Comparison of ENCODE assay signal across 1 cellular context in the genomic region with DNA sequence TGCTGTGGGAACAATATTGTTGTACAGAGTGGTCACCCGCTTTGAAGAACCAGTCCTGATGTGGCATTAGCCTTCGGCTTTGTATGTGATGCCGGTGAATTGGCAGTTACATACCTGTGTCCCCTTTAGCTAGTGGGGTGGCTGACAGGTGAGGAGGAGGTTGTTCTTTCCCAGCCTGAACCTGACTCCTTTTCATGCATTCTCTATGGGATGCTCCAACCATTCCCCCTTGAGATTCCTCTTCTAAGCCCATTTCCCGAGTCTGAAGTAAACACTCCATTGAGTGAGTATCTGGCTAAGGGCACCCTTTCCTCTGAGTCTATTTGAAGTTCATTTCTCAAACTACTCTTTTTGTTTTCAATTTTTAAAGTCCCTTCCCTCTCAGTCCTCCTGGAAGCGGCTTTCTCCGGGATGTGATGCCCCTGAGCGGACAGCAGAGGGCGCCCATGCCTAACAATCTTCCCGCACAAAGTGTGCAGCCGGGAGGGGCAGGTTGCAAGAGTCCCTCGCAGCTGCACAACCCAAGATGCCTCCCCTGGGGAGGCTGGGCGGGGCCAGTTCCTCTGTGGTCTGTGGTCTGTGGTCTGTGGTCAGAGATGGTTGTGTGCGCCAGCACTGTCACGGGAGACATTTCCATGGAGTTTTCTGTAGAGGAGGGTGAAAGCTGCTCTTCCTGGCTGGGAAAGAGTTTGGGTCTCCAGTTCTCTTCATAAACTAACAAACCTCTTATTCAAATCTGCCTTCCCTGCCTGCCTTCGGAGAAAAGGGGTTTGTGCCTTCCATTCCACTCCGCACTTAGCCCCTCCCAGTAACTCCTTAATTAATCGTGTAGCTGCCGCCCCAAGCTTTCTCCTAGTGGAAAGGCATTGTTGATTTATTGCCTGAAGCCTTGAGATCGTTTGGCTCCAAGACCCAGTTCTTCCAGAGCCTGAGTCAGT.
A peak's percentile ranks its signal among the peaks of the same experiment; 100 is the strongest.
TF ChIP-seq lines count a peak whose summit lies in the region.

No MANE protein-coding gene starts in this region.

TF ChIP-seq in K562, 482 proteins besides CTCF, POLR2A, EP300 and RAD21 (continues in another document):
- TF ChIP-seq, protein P1, sequence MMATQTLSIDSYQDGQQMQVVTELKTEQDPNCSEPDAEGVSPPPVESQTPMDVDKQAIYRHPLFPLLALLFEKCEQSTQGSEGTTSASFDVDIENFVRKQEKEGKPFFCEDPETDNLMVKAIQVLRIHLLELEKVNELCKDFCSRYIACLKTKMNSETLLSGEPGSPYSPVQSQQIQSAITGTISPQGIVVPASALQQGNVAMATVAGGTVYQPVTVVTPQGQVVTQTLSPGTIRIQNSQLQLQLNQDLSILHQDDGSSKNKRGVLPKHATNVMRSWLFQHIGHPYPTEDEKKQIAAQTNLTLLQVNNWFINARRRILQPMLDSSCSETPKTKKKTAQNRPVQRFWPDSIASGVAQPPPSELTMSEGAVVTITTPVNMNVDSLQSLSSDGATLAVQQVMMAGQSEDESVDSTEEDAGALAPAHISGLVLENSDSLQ (IDR thresholded peaks at IDR 0.05) = peak; percentile 71; the same call in 1 of the 2 replicates
- TF ChIP-seq NCOR1 (IDR thresholded peaks at IDR 0.05) (peak; percentile 7; the same call in 1 of the 2 replicates), SIN3B (IDR thresholded peaks at IDR 0.05; ENCODE audit: low read depth) (no peak), MTA3 (IDR thresholded peaks at IDR 0.05; ENCODE audit: borderline replicate concordance) (peak; percentile 40; the same call in 1 of the 2 replicates), ATF1 (CRISPR knock-in tag; IDR thresholded peaks at IDR 0.05) (no peak), ATF1 (tag; IDR thresholded peaks at IDR 0.05) (peak; percentile 29; the same call in 1 of the 2 replicates), ZNF24 (IDR thresholded peaks at IDR 0.05) (peak; percentile 24; the same call in 1 of the 2 replicates), CEBPG (CRISPR knock-in tag; IDR thresholded peaks at IDR 0.05) (peak; percentile 32; the same call in 1 of the 2 replicates), CEBPG (tag; conservative IDR thresholded peaks at IDR 0.05 in 1 of 2, IDR thresholded peaks at IDR 0.05 in 1 of 2) (no peak), ZNF764 (CRISPR knock-in tag; IDR thresholded peaks at IDR 0.05; ENCODE audit: low read depth) (peak; percentile 92), SMAD4 (CRISPR knock-in tag; conservative IDR thresholded peaks at IDR 0.05) (peak; percentile 44; the same call in 1 of the 2 replicates), ZBED1 (IDR thresholded peaks at IDR 0.05) (no peak), ETV5 (CRISPR knock-in tag; IDR thresholded peaks at IDR 0.05; ENCODE audit: low read depth) (peak; percentile 33; the same call in 1 of the 2 replicates), STAG1 (CRISPR knock-in tag; IDR thresholded peaks at IDR 0.05; ENCODE audit: borderline replicate concordance) (peak; percentile 56; the same call in 1 of the 2 replicates), RB1 (IDR thresholded peaks at IDR 0.05; ENCODE audit: low read depth) (peak; percentile 93), DNMT1 (IDR thresholded peaks at IDR 0.05) (no peak), ZNF143 (CRISPR knock-in tag; IDR thresholded peaks at IDR 0.05) (no peak), SP1 (CRISPR knock-in tag; IDR thresholded peaks at IDR 0.05) (peak; percentile 79), ZNF197 (CRISPR knock-in tag; IDR thresholded peaks at IDR 0.05; ENCODE audit: low read depth) (0 out of 2 replicates have a peak, but pooled peaks have one; percentile 38), TCF3 (CRISPR knock-in tag; IDR thresholded peaks at IDR 0.05) (peak; percentile 67), MAFK (IDR thresholded peaks at IDR 0.05; ENCODE audit: low read length) (no peak)
- TF ChIP-seq, protein P2, sequence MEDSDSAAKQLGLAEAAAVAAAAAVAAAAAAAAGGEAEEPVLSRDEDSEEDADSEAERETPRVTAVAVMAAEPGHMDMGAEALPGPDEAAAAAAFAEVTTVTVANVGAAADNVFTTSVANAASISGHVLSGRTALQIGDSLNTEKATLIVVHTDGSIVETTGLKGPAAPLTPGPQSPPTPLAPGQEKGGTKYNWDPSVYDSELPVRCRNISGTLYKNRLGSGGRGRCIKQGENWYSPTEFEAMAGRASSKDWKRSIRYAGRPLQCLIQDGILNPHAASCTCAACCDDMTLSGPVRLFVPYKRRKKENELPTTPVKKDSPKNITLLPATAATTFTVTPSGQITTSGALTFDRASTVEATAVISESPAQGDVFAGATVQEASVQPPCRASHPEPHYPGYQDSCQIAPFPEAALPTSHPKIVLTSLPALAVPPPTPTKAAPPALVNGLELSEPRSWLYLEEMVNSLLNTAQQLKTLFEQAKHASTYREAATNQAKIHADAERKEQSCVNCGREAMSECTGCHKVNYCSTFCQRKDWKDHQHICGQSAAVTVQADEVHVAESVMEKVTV (CRISPR knock-in tag; IDR thresholded peaks at IDR 0.05) = peak; percentile 95
- TF ChIP-seq, protein P3, sequence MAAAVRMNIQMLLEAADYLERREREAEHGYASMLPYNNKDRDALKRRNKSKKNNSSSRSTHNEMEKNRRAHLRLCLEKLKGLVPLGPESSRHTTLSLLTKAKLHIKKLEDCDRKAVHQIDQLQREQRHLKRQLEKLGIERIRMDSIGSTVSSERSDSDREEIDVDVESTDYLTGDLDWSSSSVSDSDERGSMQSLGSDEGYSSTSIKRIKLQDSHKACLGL (CRISPR knock-in tag; IDR thresholded peaks at IDR 0.05; ENCODE audit: borderline replicate concordance, poor library complexity, severe bottlenecking) = no peak
- TF ChIP-seq, protein P4, sequence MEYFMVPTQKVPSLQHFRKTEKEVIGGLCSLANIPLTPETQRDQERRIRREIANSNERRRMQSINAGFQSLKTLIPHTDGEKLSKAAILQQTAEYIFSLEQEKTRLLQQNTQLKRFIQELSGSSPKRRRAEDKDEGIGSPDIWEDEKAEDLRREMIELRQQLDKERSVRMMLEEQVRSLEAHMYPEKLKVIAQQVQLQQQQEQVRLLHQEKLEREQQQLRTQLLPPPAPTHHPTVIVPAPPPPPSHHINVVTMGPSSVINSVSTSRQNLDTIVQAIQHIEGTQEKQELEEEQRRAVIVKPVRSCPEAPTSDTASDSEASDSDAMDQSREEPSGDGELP (CRISPR knock-in tag; IDR thresholded peaks at IDR 0.05; ENCODE audit: borderline replicate concordance) = peak; percentile 93
- TF ChIP-seq, protein P5, sequence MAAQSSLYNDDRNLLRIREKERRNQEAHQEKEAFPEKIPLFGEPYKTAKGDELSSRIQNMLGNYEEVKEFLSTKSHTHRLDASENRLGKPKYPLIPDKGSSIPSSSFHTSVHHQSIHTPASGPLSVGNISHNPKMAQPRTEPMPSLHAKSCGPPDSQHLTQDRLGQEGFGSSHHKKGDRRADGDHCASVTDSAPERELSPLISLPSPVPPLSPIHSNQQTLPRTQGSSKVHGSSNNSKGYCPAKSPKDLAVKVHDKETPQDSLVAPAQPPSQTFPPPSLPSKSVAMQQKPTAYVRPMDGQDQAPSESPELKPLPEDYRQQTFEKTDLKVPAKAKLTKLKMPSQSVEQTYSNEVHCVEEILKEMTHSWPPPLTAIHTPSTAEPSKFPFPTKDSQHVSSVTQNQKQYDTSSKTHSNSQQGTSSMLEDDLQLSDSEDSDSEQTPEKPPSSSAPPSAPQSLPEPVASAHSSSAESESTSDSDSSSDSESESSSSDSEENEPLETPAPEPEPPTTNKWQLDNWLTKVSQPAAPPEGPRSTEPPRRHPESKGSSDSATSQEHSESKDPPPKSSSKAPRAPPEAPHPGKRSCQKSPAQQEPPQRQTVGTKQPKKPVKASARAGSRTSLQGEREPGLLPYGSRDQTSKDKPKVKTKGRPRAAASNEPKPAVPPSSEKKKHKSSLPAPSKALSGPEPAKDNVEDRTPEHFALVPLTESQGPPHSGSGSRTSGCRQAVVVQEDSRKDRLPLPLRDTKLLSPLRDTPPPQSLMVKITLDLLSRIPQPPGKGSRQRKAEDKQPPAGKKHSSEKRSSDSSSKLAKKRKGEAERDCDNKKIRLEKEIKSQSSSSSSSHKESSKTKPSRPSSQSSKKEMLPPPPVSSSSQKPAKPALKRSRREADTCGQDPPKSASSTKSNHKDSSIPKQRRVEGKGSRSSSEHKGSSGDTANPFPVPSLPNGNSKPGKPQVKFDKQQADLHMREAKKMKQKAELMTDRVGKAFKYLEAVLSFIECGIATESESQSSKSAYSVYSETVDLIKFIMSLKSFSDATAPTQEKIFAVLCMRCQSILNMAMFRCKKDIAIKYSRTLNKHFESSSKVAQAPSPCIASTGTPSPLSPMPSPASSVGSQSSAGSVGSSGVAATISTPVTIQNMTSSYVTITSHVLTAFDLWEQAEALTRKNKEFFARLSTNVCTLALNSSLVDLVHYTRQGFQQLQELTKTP (IDR thresholded peaks at IDR 0.05; ENCODE audit: low read depth in 1 of 2, partially characterized antibody in 2 of 2) = no peak
- TF ChIP-seq, protein P6, sequence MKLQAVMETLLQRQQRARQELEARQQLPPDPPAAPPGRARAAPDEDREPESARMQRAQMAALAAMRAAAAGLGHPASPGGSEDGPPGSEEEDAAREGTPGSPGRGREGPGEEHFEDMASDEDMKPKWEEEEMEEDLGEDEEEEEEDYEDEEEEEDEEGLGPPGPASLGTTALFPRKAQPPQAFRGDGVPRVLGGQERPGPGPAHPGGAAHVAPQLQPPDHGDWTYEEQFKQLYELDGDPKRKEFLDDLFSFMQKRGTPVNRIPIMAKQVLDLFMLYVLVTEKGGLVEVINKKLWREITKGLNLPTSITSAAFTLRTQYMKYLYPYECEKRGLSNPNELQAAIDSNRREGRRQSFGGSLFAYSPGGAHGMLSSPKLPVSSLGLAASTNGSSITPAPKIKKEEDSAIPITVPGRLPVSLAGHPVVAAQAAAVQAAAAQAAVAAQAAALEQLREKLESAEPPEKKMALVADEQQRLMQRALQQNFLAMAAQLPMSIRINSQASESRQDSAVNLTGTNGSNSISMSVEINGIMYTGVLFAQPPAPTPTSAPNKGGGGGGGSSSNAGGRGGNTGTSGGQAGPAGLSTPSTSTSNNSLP (IDR thresholded peaks at IDR 0.05; ENCODE audit: borderline replicate concordance, low read depth, low read length) = no peak
- TF ChIP-seq, protein P7, sequence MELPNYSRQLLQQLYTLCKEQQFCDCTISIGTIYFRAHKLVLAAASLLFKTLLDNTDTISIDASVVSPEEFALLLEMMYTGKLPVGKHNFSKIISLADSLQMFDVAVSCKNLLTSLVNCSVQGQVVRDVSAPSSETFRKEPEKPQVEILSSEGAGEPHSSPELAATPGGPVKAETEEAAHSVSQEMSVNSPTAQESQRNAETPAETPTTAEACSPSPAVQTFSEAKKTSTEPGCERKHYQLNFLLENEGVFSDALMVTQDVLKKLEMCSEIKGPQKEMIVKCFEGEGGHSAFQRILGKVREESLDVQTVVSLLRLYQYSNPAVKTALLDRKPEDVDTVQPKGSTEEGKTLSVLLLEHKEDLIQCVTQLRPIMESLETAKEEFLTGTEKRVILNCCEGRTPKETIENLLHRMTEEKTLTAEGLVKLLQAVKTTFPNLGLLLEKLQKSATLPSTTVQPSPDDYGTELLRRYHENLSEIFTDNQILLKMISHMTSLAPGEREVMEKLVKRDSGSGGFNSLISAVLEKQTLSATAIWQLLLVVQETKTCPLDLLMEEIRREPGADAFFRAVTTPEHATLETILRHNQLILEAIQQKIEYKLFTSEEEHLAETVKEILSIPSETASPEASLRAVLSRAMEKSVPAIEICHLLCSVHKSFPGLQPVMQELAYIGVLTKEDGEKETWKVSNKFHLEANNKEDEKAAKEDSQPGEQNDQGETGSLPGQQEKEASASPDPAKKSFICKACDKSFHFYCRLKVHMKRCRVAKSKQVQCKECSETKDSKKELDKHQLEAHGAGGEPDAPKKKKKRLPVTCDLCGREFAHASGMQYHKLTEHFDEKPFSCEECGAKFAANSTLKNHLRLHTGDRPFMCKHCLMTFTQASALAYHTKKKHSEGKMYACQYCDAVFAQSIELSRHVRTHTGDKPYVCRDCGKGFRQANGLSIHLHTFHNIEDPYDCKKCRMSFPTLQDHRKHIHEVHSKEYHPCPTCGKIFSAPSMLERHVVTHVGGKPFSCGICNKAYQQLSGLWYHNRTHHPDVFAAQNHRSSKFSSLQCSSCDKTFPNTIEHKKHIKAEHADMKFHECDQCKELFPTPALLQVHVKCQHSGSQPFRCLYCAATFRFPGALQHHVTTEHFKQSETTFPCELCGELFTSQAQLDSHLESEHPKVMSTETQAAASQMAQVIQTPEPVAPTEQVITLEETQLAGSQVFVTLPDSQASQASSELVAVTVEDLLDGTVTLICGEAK (IDR thresholded peaks at IDR 0.05) = no peak
- TF ChIP-seq, protein P7 (CRISPR knock-in tag; IDR thresholded peaks at IDR 0.05) = no peak
- TF ChIP-seq, protein P8, sequence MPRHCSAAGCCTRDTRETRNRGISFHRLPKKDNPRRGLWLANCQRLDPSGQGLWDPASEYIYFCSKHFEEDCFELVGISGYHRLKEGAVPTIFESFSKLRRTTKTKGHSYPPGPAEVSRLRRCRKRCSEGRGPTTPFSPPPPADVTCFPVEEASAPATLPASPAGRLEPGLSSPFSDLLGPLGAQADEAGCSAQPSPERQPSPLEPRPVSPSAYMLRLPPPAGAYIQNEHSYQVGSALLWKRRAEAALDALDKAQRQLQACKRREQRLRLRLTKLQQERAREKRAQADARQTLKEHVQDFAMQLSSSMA (CRISPR knock-in tag; IDR thresholded peaks at IDR 0.05) = no peak
- TF ChIP-seq, protein P9, sequence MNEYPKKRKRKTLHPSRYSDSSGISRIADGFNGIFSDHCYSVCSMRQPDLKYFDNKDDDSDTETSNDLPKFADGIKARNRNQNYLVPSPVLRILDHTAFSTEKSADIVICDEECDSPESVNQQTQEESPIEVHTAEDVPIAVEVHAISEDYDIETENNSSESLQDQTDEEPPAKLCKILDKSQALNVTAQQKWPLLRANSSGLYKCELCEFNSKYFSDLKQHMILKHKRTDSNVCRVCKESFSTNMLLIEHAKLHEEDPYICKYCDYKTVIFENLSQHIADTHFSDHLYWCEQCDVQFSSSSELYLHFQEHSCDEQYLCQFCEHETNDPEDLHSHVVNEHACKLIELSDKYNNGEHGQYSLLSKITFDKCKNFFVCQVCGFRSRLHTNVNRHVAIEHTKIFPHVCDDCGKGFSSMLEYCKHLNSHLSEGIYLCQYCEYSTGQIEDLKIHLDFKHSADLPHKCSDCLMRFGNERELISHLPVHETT (CRISPR knock-in tag; conservative IDR thresholded peaks at IDR 0.05 in 1 of 2, IDR thresholded peaks at IDR 0.05 in 1 of 2) = no peak; a peak in 1 of 4 replicates
